15 cellular contexts compared by ENCODE assay signal in genomic region chr11:81098471-81098870, GRCh38.
A peak's percentile ranks its signal among the peaks of the same experiment; 100 is the strongest.
DNase-seq lines count a peak whose midpoint lies in the region; ATAC-seq, FAIRE-seq and TF ChIP-seq lines count a peak whose summit lies in the region.
"Had no signal": no experiment of that assay in that cellular context is flagged by ENCODE, and none has a peak within 500 bp of the region (broad histone marks: within the 10 kb centered on the region; RNA-seq: fewer than 3 reads in every experiment).

No MANE protein-coding gene starts in this region.

- H3K4me1 ChIP-seq in cardiac muscle cell (ENCODE audit: low read depth) = peaks cover 21% of the 10 kb centered on the region
- H3K4me1 ChIP-seq: A549, HAP-1 had no signal

- peak in 1 of 2 donors; percentile 65 for DNase-seq in cardiac muscle cell (ENCODE audit: low read depth in 1 of 2, low spot score in 1 of 2)
- DNase-seq in cardiac septum (ENCODE audit: low spot score) = no peak
- peak; percentile 81 for DNase-seq in NCI-H82 (lab: John Stamatoyannopoulos, UW)
- peak; percentile 73 for DNase-seq in WERI-Rb-1
- no peak for DNase-seq in RCC 7860 (ENCODE audit: low spot score)
- DNase-seq: CD8-positive, alpha-beta T cell; COR-L47; DMS53; GF-D8 had no signal

- H3K27ac ChIP-seq in cardiac muscle cell = peak overlapping the region; percentile 11
- H3K27ac ChIP-seq in WERI-Rb-1 = no peak overlapping the region
- H3K27ac ChIP-seq: A549 had no signal

- no peak for TF ChIP-seq CTCF in cardiac muscle cell (IDR thresholded peaks at IDR 0.05; ENCODE audit: low read depth, low read length)
- no peak for TF ChIP-seq CTCF in WERI-Rb-1 (IDR thresholded peaks at IDR 0.05; ENCODE audit: low read depth, low read length)

- no peaks in the 10 kb centered on the region for H3K36me3 ChIP-seq in cardiac muscle cell
- H3K36me3 ChIP-seq in WERI-Rb-1 = no peaks in the 10 kb centered on the region
- H3K36me3 ChIP-seq: HAP-1 had no signal

- intact Hi-C loops in cardiac septum (cut with DNase I) = no loop called here

- FAIRE-seq in RCC 7860 (lab: Jason Lieb, UNC) = no peak
- FAIRE-seq: A549, D721Med, GM19239, H1 had no signal

- H3K27me3 ChIP-seq in cardiac muscle cell (no peaks in the 10 kb centered on the region), WERI-Rb-1 (ENCODE audit: insufficient read depth, low read depth, severe bottlenecking) (no peaks in the 10 kb centered on the region)

- no peak for ATAC-seq in GM21526 (IDR thresholded peaks at IDR 0.05; ENCODE audit: low FRiP score, unreplicated experiment)
- ATAC-seq: A549; CD8-positive, alpha-beta T cell had no signal

- H3K9me3 ChIP-seq in cardiac muscle cell (ENCODE audit: low read depth) (no peaks in the 10 kb centered on the region), WERI-Rb-1 (ENCODE audit: severe bottlenecking) (no peaks in the 10 kb centered on the region)
- H3K9me3 ChIP-seq: A549, HAP-1 had no signal

- H3K4me3 ChIP-seq in cardiac muscle cell (no peak overlapping the region), WERI-Rb-1 (ENCODE audit: low read depth, low read length) (no peak overlapping the region)
- H3K4me3 ChIP-seq: A549, HAP-1 had no signal

Comparison
In these comparisons a context has a peak if more than half of its experiments do, and no peak if none do; other contexts are left out.
1. DNase-seq: peak in NCI-H82 (single experiment) and WERI-Rb-1 (single experiment); none in cardiac septum (single experiment) and RCC 7860 (single experiment).